In the genomic region with DNA sequence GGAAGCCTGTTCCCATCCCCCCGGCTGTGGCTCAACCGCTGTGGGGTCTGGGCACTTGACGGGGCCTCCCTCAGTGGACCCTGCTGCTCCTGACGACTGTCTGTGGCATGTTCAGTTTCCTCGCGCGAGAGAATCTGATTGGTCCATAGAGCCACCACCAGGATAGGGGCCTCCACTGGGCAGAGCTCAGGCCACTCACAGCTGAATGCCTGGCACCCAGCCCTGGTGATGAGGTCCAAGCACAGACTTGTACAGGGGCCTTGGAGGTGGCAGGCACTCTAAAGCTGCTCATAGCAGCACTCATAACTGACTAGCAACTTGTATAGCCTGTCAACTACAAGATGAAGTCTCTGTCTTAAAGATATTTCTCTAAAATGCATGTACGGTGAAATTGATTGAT, we compare ENCODE assay signal across 20 cellular contexts.
"Had no signal": no experiment of that assay in that cellular context is flagged by ENCODE, and none has a peak within 500 bp of the region (broad histone marks: within the 10 kb centered on the region; RNA-seq: fewer than 3 reads in every experiment).

No MANE protein-coding gene starts in this region.

- H3K4me1 Mint-ChIP-seq: activated naive CD8-positive, alpha-beta T cell treated with anti-CD3 and anti-CD28 coated beads for 36 hours; T-helper 17 cell had no signal

- H3K4me3 Mint-ChIP-seq: activated naive CD8-positive, alpha-beta T cell treated with anti-CD3 and anti-CD28 coated beads for 36 hours; activated T-helper 1 cell treated with anti-CD3 and anti-CD28 coated beads, Interleukin-12 subunit alpha, Interleukin-12 subunit beta, Interleukin-2, Interleukin-4 antibody, amounts not matched to agents 30 ng/mL and 10 ng/mL and 1 ng/mL, durations not matched to agents 14 hours and 24 hours and 36 hours; dendritic cell treated with granulocyte-macrophage colony-stimulating factor and Interleukin-4, amounts not matched to agents 40 ng/mL and 50 ng/mL, for 4 days; neural crest cell; T-helper 17 cell; type B pancreatic cell had no signal

- H3K27ac ChIP-seq: epithelial cell of prostate, gastrocnemius medialis, lower lobe of right lung, ovary, SJCRH30, skin epidermis, suprapubic skin had no signal

- DNase-seq: activated CD4-positive, alpha-beta T cell treated with anti-CD3 and anti-CD28 coated beads for 48 hours; activated CD8-positive, alpha-beta memory T cell treated with anti-CD3 and anti-CD28 coated beads for 24 hours; activated naive CD8-positive, alpha-beta T cell treated with anti-CD3 and anti-CD28 coated beads for 36 hours; aorta; gastrocnemius medialis; kidney glomerular epithelial cell; lower lobe of right lung; ovary; SJCRH30; stimulated activated CD4-positive, alpha-beta T cell treated with anti-CD3 and anti-CD28 coated beads, Interleukin-15, amount 100 ng/mL, for 24 hours; stimulated activated CD4-positive, alpha-beta T cell treated with anti-CD3 and anti-CD28 coated beads, Interleukin-4, amount 100 ng/mL, for 24 hours; stimulated activated naive CD4-positive, alpha-beta T cell treated with Interleukin-2 at 50 U/mL for 16 hours; T-helper 17 cell had no signal

- H3K27ac Mint-ChIP-seq: activated naive CD8-positive, alpha-beta T cell treated with anti-CD3 and anti-CD28 coated beads for 36 hours; activated T-helper 1 cell treated with anti-CD3 and anti-CD28 coated beads, Interleukin-12 subunit alpha, Interleukin-12 subunit beta, Interleukin-2, Interleukin-4 antibody, amounts not matched to agents 30 ng/mL and 10 ng/mL and 1 ng/mL, durations not matched to agents 14 hours and 24 hours and 36 hours; dendritic cell treated with granulocyte-macrophage colony-stimulating factor and Interleukin-4, amounts not matched to agents 40 ng/mL and 50 ng/mL, for 4 days; T-helper 17 cell; type B pancreatic cell had no signal

- ATAC-seq: gastrocnemius medialis, lower lobe of right lung, T-helper 17 cell had no signal

- H3K27me3 Mint-ChIP-seq: activated naive CD8-positive, alpha-beta T cell treated with anti-CD3 and anti-CD28 coated beads for 36 hours; dendritic cell treated with granulocyte-macrophage colony-stimulating factor and Interleukin-4, amounts not matched to agents 40 ng/mL and 50 ng/mL, for 4 days; T-helper 17 cell; type B pancreatic cell had no signal
